ENCODE assay signal across 1 cellular context in genomic region chr12:55996201-55996714, GRCh38.
TF ChIP-seq lines count a peak whose summit lies in the region.

No MANE protein-coding gene starts in this region.

TF ChIP-seq in GM12878, 131 proteins besides CTCF, POLR2A, EP300 and RAD21 (continues in another document):
- TF ChIP-seq LARP7 (IDR thresholded peaks at IDR 0.05) (no peak), MTA2 (IDR thresholded peaks at IDR 0.05; ENCODE audit: low read depth) (no peak), IRF3 (IDR thresholded peaks at IDR 0.05) (no peak), NKRF (conservative IDR thresholded peaks at IDR 0.05) (no peak), PML (IDR thresholded peaks at IDR 0.05; ENCODE audit: low read length) (peak; percentile 16; the same call in 1 of the 2 replicates), SIX5 (IDR thresholded peaks at IDR 0.05; ENCODE audit: low read depth, low read length, severe bottlenecking) (no peak), CUX1 (IDR thresholded peaks at IDR 0.05; ENCODE audit: insufficient replicate concordance, low read depth, low read length) (peak; percentile 27), HSF1 (IDR thresholded peaks at IDR 0.05; ENCODE audit: low read depth, low read length) (no peak), MAX (IDR thresholded peaks at IDR 0.05; ENCODE audit: low read depth, low read length) (no peak), CREM (IDR thresholded peaks at IDR 0.05; ENCODE audit: low read depth) (no peak), SREBF2 (IDR thresholded peaks at IDR 0.05; ENCODE audit: low read length) (no peak), TCF3 (IDR thresholded peaks at IDR 0.05; ENCODE audit: borderline replicate concordance, insufficient read depth, low read depth, low read length) (no peak), BCL3 (IDR thresholded peaks at IDR 0.05; ENCODE audit: borderline replicate concordance, insufficient read depth, low read depth, low read length, poor library complexity, severe bottlenecking) (no peak), ASH2L (IDR thresholded peaks at IDR 0.05; ENCODE audit: borderline replicate concordance, low read depth) (no peak), NR2C2 (IDR thresholded peaks at IDR 0.05; ENCODE audit: borderline replicate concordance, control insufficient read depth, insufficient read length, low read depth) (no peak), ATF2 (IDR thresholded peaks at IDR 0.05; ENCODE audit: low read length) (no peak), ZNF592 (IDR thresholded peaks at IDR 0.05) (no peak), STAT1 (conservative IDR thresholded peaks at IDR 0.05) (no peak), ZBTB33 (IDR thresholded peaks at IDR 0.05) (0 out of 2 replicates have a peak, but pooled peaks have one; percentile 48), HDAC2 (IDR thresholded peaks at IDR 0.05) (no peak), HDAC6 (IDR thresholded peaks at IDR 0.05; ENCODE audit: unreplicated experiment) (no peak), SPI1 (IDR thresholded peaks at IDR 0.05; ENCODE audit: borderline replicate concordance, insufficient read depth, low read depth, low read length) (no peak), SMAD1 (IDR thresholded peaks at IDR 0.05; ENCODE audit: low read depth, partially characterized antibody) (no peak), ATF3 (IDR thresholded peaks at IDR 0.05; ENCODE audit: borderline replicate concordance, extremely low read depth, low read depth, low read length) (no peak), ZBTB4 (CRISPR knock-in tag; IDR thresholded peaks at IDR 0.05) (no peak), ZNF274 (IDR thresholded peaks at IDR 0.05; ENCODE audit: insufficient read depth, insufficient read length) (no peak), WRNIP1 (IDR thresholded peaks at IDR 0.05; ENCODE audit: borderline replicate concordance, low read depth, low read length) (no peak), EGR1 (IDR thresholded peaks at IDR 0.05; ENCODE audit: borderline replicate concordance in 1 of 2, low read depth in 2 of 2, low read length in 2 of 2) (no peak), RUNX3 (IDR thresholded peaks at IDR 0.05; ENCODE audit: low read length) (no peak), ETV6 (conservative IDR thresholded peaks at IDR 0.05 in 1 of 2, IDR thresholded peaks at IDR 0.05 in 1 of 2; ENCODE audit: borderline replicate concordance in 1 of 2, low read depth in 1 of 2) (no peak), NR2C1 (IDR thresholded peaks at IDR 0.05) (no peak), RB1 (IDR thresholded peaks at IDR 0.05; ENCODE audit: borderline replicate concordance) (no peak)
